ENCODE assay signal across 1 cellular context in the genomic region with DNA sequence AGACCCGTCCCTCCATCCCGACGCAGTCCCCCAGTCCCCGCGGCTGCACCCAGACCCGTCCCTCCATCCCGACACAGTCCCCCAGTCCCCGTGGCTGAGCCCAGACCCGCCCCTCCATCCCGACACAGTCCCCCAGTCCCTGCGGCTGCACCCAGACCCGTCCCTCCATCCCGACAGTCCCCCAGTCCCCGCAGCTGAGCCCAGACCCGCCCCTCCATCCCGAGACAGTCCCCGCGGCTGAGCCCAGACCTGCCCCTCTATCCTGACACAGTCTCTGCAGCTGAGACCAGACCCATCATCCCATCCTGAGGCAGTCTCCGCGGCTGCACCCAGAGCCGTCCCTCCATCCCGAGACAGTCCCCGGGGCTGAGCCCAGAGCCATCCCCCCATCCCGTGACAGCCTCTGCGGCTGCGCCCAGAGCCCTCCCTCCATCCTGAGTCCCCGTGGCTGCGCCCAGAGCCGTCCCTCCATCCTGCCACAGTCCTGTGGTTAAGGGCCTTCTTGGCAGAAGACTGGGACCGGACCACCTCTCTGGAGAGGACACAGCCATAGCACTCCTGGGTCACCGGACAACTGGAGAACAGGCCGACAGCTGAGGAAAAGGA.
TF ChIP-seq lines count a peak whose summit lies in the region.

No MANE protein-coding gene starts in this region.

TF ChIP-seq in GM23338, 12 proteins besides CTCF, POLR2A, EP300 and RAD21:
- TF ChIP-seq ZNF462 (CRISPR knock-in tag; IDR thresholded peaks at IDR 0.05) (no peak), EZH2 (IDR thresholded peaks at IDR 0.05; ENCODE audit: low read depth, unreplicated experiment) (no peak), CREB1 (CRISPR knock-in tag; IDR thresholded peaks at IDR 0.05; ENCODE audit: low read depth) (no peak), STAT1 (IDR thresholded peaks at IDR 0.05; ENCODE audit: unreplicated experiment) (no peak), JUNB (IDR thresholded peaks at IDR 0.05; ENCODE audit: unreplicated experiment) (no peak), EZH2phosphoT487 (IDR thresholded peaks at IDR 0.05; ENCODE audit: unreplicated experiment) (no peak), ZNF114 (CRISPR knock-in tag; IDR thresholded peaks at IDR 0.05) (no peak), NANOG (IDR thresholded peaks at IDR 0.05; ENCODE audit: borderline replicate concordance) (no peak), POLR2AphosphoS5 (IDR thresholded peaks at IDR 0.05; ENCODE audit: low read depth) (no peak), REST (IDR thresholded peaks at IDR 0.05; ENCODE audit: unreplicated experiment) (no peak), ZNF331 (CRISPR knock-in tag; IDR thresholded peaks at IDR 0.05; ENCODE audit: low read depth) (no peak), ETS1 (IDR thresholded peaks at IDR 0.05) (no peak)
